In the genomic region with DNA sequence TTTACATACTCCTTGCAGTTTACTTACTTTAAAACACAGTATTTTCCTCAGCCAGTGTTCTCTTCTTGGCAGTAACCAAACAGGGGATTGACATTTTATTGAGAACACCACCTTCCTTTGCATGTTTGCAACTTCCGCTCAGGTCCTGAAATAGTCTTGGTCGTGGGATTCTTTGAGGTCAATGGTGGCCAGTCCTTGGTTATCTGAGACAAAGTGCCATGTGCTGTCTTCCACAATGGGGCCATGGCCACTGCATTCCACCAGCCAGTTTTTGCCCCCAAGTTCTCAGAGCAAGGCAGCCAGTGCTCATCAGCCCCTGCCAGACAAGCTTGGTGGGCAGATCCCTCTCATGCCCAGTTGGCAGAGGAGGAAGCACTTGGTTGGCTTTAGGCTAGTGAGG, we compare ENCODE assay signal across 28 cellular contexts.
"Had no signal": no experiment of that assay in that cellular context is flagged by ENCODE, and none has a peak within 500 bp of the region (broad histone marks: within the 10 kb centered on the region; RNA-seq: fewer than 3 reads in every experiment).

No MANE protein-coding gene starts in this region.

- FAIRE-seq: islet of Langerhans, pancreas, small intestine had no signal

- H3K4me1 ChIP-seq: pancreas, spleen, suprapubic skin, tibial artery, upper lobe of left lung, vagina had no signal

- H3K4me1 Mint-ChIP-seq: immature natural killer cell; mesothelial cell of epicardium; naive thymus-derived CD8-positive, alpha-beta T cell; neural crest cell; stimulated activated effector memory CD8-positive, alpha-beta T cell treated with anti-CD3 and anti-CD28 coated beads, Interleukin-12 subunit alpha, Interleukin-12 subunit beta, amount 100 ng/mL, for 72 hours had no signal

- DNase-seq: hypothalamus; immature natural killer cell; left ventricle myocardium inferior; mesendoderm; naive thymus-derived CD8-positive, alpha-beta T cell; nucleus accumbens; pancreas; posterior cingulate gyrus; retina; right cardiac atrium; small intestine; spleen; stimulated activated CD4-positive, alpha-beta T cell treated with anti-CD3 and anti-CD28 coated beads, Interleukin-4, amount 100 ng/mL, for 24 hours; stimulated activated naive CD4-positive, alpha-beta T cell; tibial artery; upper lobe of left lung had no signal

- H3K36me3 Mint-ChIP-seq: immature natural killer cell; naive thymus-derived CD8-positive, alpha-beta T cell; stimulated activated effector memory CD8-positive, alpha-beta T cell treated with anti-CD3 and anti-CD28 coated beads, Interleukin-12 subunit alpha, Interleukin-12 subunit beta, amount 100 ng/mL, for 72 hours had no signal

- H3K27me3 Mint-ChIP-seq: stimulated activated naive CD8-positive, alpha-beta T cell treated with anti-CD3 and anti-CD28 coated beads, Interleukin-15, Interleukin-2, amounts not matched to agents 100 ng/mL and 50 ng/mL, for 24 hours had no signal

- H3K4me3 Mint-ChIP-seq: immature natural killer cell; mesothelial cell of epicardium; naive thymus-derived CD8-positive, alpha-beta T cell; nephron; neural crest cell; stimulated activated effector memory CD8-positive, alpha-beta T cell treated with anti-CD3 and anti-CD28 coated beads, Interleukin-12 subunit alpha, Interleukin-12 subunit beta, amount 100 ng/mL, for 72 hours; stimulated activated naive CD8-positive, alpha-beta T cell treated with anti-CD3 and anti-CD28 coated beads, Interleukin-15, Interleukin-2, amounts not matched to agents 100 ng/mL and 50 ng/mL, for 24 hours had no signal

- H3K4me3 ChIP-seq: left ventricle myocardium inferior, lung, pancreas, prostate gland, spleen, suprapubic skin, thoracic aorta, tibial artery, upper lobe of left lung, vagina had no signal

- H3K9me3 ChIP-seq: left ventricle myocardium inferior, pancreas, prostate gland, spleen, suprapubic skin, thoracic aorta, tibial artery, upper lobe of left lung, vagina had no signal

- H3K27ac Mint-ChIP-seq: immature natural killer cell; mesothelial cell of epicardium; nephron; stimulated activated effector memory CD8-positive, alpha-beta T cell treated with anti-CD3 and anti-CD28 coated beads, Interleukin-12 subunit alpha, Interleukin-12 subunit beta, amount 100 ng/mL, for 72 hours; stimulated activated naive CD8-positive, alpha-beta T cell treated with anti-CD3 and anti-CD28 coated beads, Interleukin-15, Interleukin-2, amounts not matched to agents 100 ng/mL and 50 ng/mL, for 24 hours had no signal

- H3K36me3 ChIP-seq: left ventricle myocardium inferior, pancreas, prostate gland, suprapubic skin, thoracic aorta, tibial artery, vagina had no signal

- H3K27ac ChIP-seq: left ventricle myocardium inferior, pancreas, spleen, suprapubic skin, thoracic aorta, tibial artery, upper lobe of left lung, vagina had no signal

- ATAC-seq: naive thymus-derived CD8-positive, alpha-beta T cell; pancreas; right cardiac atrium; sciatic nerve; stimulated activated effector memory CD8-positive, alpha-beta T cell treated with anti-CD3 and anti-CD28 coated beads, Interleukin-12 subunit alpha, Interleukin-12 subunit beta, amount 100 ng/mL, for 72 hours had no signal

- H3K27me3 ChIP-seq: pancreas, spleen, suprapubic skin, tibial artery, upper lobe of left lung, vagina had no signal

- H3K9me3 Mint-ChIP-seq: immature natural killer cell; mesothelial cell of epicardium; naive thymus-derived CD8-positive, alpha-beta T cell; nephron; neural crest cell; stimulated activated effector memory CD8-positive, alpha-beta T cell treated with anti-CD3 and anti-CD28 coated beads, Interleukin-12 subunit alpha, Interleukin-12 subunit beta, amount 100 ng/mL, for 72 hours; stimulated activated naive CD8-positive, alpha-beta T cell treated with anti-CD3 and anti-CD28 coated beads, Interleukin-15, Interleukin-2, amounts not matched to agents 100 ng/mL and 50 ng/mL, for 24 hours had no signal
